In genomic region chr18:26551217-26551708, GRCh38 we compare ENCODE assay signal across 12 cellular contexts. TPM values are rescaled to one million over a fixed set of nuclear protein-coding genes. Genes with fewer than 3 reads are reported as not detected.
A peak's percentile ranks its signal among the peaks of the same experiment; 100 is the strongest.
DNase-seq lines count a peak whose midpoint lies in the region; ATAC-seq and TF ChIP-seq lines count a peak whose summit lies in the region.
"Had no signal": no experiment of that assay in that cellular context is flagged by ENCODE, and none has a peak within 500 bp of the region (broad histone marks: within the 10 kb centered on the region; RNA-seq: fewer than 3 reads in every experiment).

No MANE protein-coding gene starts in this region.

- H3K36me3 ChIP-seq in BLaER1 = no peaks in the 10 kb centered on the region
- no peaks in the 10 kb centered on the region for H3K36me3 ChIP-seq in esophagus muscularis mucosa
- no peaks in the 10 kb centered on the region for H3K36me3 ChIP-seq in osteoblast (ENCODE audit: insufficient read depth, low read length)
- no peaks in the 10 kb centered on the region for H3K36me3 ChIP-seq in gastroesophageal sphincter
- H3K36me3 ChIP-seq: colonic mucosa had no signal

- H3K27ac ChIP-seq in BLaER1 = no peak overlapping the region
- H3K27ac ChIP-seq in esophagus muscularis mucosa (replicated peaks in 1 of 4) = peak overlapping the region in 3 of 4 donors; percentile 74 to 83 (median 81)
- H3K27ac ChIP-seq in osteoblast (ENCODE audit: low read depth, low read length) = no peak overlapping the region
- peak overlapping the region in 2 of 4 donors; percentile 77 to 83 for H3K27ac ChIP-seq in gastroesophageal sphincter
- H3K27ac ChIP-seq: colonic mucosa had no signal

- TF ChIP-seq POLR2A in esophagus muscularis mucosa (IDR thresholded peaks at IDR 0.05; ENCODE audit: low read depth) = no peak
- TF ChIP-seq POLR2A in gastroesophageal sphincter (IDR thresholded peaks at IDR 0.05) = no peak

- H2AFZ ChIP-seq in osteoblast (ENCODE audit: low read length) = no peak overlapping the region

- H3K4me3 ChIP-seq in BLaER1 (0 out of 2 replicates have a peak overlapping the region, but pooled peaks have one; percentile 89), esophagus muscularis mucosa (peak overlapping the region; percentile 66 to 92 (median 74)), osteoblast (ENCODE audit: insufficient read depth, low read length) (no peak overlapping the region), gastroesophageal sphincter (peak overlapping the region in 1 of 2 donors; percentile 84)

- H3K4me1 ChIP-seq in BLaER1 (peaks cover 35% of the 10 kb centered on the region), esophagus muscularis mucosa (peaks cover 30 to 43% (median 41%) of the 10 kb centered on the region in 4 donors), osteoblast (ENCODE audit: insufficient read depth, low read length) (peaks cover 10% of the 10 kb centered on the region), gastroesophageal sphincter (peaks cover 0 to 49% (median 16%) of the 10 kb centered on the region in 3 donors)

- DNase-seq in NCI-H526 treated with DMSO at 0.1 percent for 48 hours (lab: John Stamatoyannopoulos, UW) (peak; percentile 26), esophagus muscularis mucosa (ENCODE audit: extremely low spot score) (peak; percentile 79), osteoblast (ENCODE audit: insufficient read length, low spot score, missing footprints) (peak; percentile 83), DMS153 treated with DMSO at 0.1 percent for 48 hours (lab: John Stamatoyannopoulos, UW; ENCODE audit: unreplicated experiment) (no peak), DMS153 (lab: John Stamatoyannopoulos, UW) (no peak)
- DNase-seq: activated T-cell treated with anti-CD3 and anti-CD28 coated beads, Interleukin-2, amount 50 U/mL, for 1 hour; NCI-H2081; PC-3 had no signal

- H3K79me2 ChIP-seq in osteoblast (ENCODE audit: insufficient read depth, low read length) = peaks cover 13% of the 10 kb centered on the region

- H3K27me3 ChIP-seq in BLaER1 (peaks cover 59% of the 10 kb centered on the region), esophagus muscularis mucosa (peaks cover 0 to 35% (median 9%) of the 10 kb centered on the region in 4 donors), osteoblast (ENCODE audit: insufficient read depth, low read length) (peaks cover 44% of the 10 kb centered on the region), gastroesophageal sphincter (peaks cover 34% of the 10 kb centered on the region)

- H4K20me1 ChIP-seq in BLaER1 (peaks cover 44% of the 10 kb centered on the region), osteoblast (ENCODE audit: insufficient read depth, low read length) (peaks cover 7% of the 10 kb centered on the region)

- no peak overlapping the region for H3K9ac ChIP-seq in BLaER1

- WGBS in esophagus muscularis mucosa = 33% methylated on average over 15 of the region's 15 CpGs
- WGBS in gastroesophageal sphincter (ENCODE audit: low coverage in 1 of 2), 2 donors = 32 to 48% methylated on average over 15 of the region's 15 CpGs

- intact Hi-C loops in esophagus muscularis mucosa (cut with DNase I) = no loop called here

- H3K9me3 ChIP-seq in BLaER1 (no peaks in the 10 kb centered on the region), esophagus muscularis mucosa (no peaks in the 10 kb centered on the region), osteoblast (ENCODE audit: low read depth, low read length) (no peaks in the 10 kb centered on the region), gastroesophageal sphincter (no peaks in the 10 kb centered on the region)
- H3K9me3 ChIP-seq: colonic mucosa had no signal

- no peak for ATAC-seq in gastroesophageal sphincter
- ATAC-seq in HG02798 (IDR thresholded peaks at IDR 0.05; ENCODE audit: poor library complexity, unreplicated experiment) = no peak
- ATAC-seq: PC-3 had no signal

- TF ChIP-seq EP300 in esophagus muscularis mucosa (IDR thresholded peaks at IDR 0.05) (no peak), gastroesophageal sphincter (IDR thresholded peaks at IDR 0.05) (no peak)

- H3K4me2 ChIP-seq in BLaER1 (peak overlapping the region; percentile 97), osteoblast (ENCODE audit: insufficient read depth, low read length) (no peak overlapping the region)

- no peak for TF ChIP-seq CTCF in esophagus muscularis mucosa (IDR thresholded peaks at IDR 0.05)
- no peak for TF ChIP-seq CTCF in osteoblast (IDR thresholded peaks at IDR 0.05; ENCODE audit: extremely low read depth, low read depth, low read length)
- TF ChIP-seq CTCF in gastroesophageal sphincter (IDR thresholded peaks at IDR 0.05) = no peak

RNA-seq across cellular contexts. Expression of gene KCTD1, which starts 2.9 kb away (rescaled TPM):
- 10 to 100 TPM in 3 of 4 donors, 1 to 10 TPM in 1; 7.1 to 17.6 (median 12.7) TPM for total RNA-seq in esophagus muscularis mucosa
- total RNA-seq in osteoblast = 14.4 and 14.8 TPM in 2 replicates
- 10 to 100 TPM; 13.6 to 17.1 (median 16.6) TPM for total RNA-seq in gastroesophageal sphincter

Comparison
In these comparisons a context has a peak if more than half of its experiments do, and no peak if none do; other contexts are left out.
1. H3K27ac ChIP-seq: peak in esophagus muscularis mucosa (3 of 4); none in BLaER1 (single experiment) and osteoblast (single experiment).
2. DNase-seq: peak in NCI-H526 treated with DMSO at 0.1 percent for 48 hours (single experiment), esophagus muscularis mucosa (single experiment) and osteoblast (single experiment); none in DMS153 treated with DMSO at 0.1 percent for 48 hours (single experiment) and DMS153 (single experiment).